Comparison of ENCODE assay signal across 11 cellular contexts in genomic region chr20:23147647-23147963, GRCh38.
DNase-seq lines count a peak whose midpoint lies in the region; ATAC-seq and TF ChIP-seq lines count a peak whose summit lies in the region.
"Had no signal": no experiment of that assay in that cellular context is flagged by ENCODE, and none has a peak within 500 bp of the region (broad histone marks: within the 10 kb centered on the region; RNA-seq: fewer than 3 reads in every experiment).

No MANE protein-coding gene starts in this region.

- H3K4me1 ChIP-seq in right atrium auricular region (peaks cover 0 to 73% of the 10 kb centered on the region in 2 donors), aorta (ENCODE audit: control insufficient read depth in 1 of 2, insufficient read depth in 2 of 2, low read length in 2 of 2) (peaks cover 0 to 4% of the 10 kb centered on the region in 2 donors)

- H3K36me3 ChIP-seq in right atrium auricular region (no peaks in the 10 kb centered on the region), aorta (ENCODE audit: control insufficient read depth in 1 of 2, insufficient read depth in 2 of 2, low read length in 1 of 2) (no peaks in the 10 kb centered on the region)
- H3K36me3 ChIP-seq: BLaER1, Peyer's patch had no signal

- H3K9me3 Mint-ChIP-seq in brain (peaks cover 0 to 2% (median 0%) of the 10 kb centered on the region in 5 experiments), nephron progenitor cell (peaks cover 17% of the 10 kb centered on the region)

- H3K4me3 Mint-ChIP-seq in brain (no peak overlapping the region), nephron progenitor cell (no peak overlapping the region)
- H3K4me3 Mint-ChIP-seq: GM23338 had no signal

- H3K4me1 Mint-ChIP-seq in brain, result peaks cover 46% of the 10 kb centered on the region
- peaks cover 29% of the 10 kb centered on the region for H3K4me1 Mint-ChIP-seq in nephron progenitor cell

- H3K27ac ChIP-seq in right atrium auricular region (peak overlapping the region; percentile 74 to 86), aorta (ENCODE audit: low read depth in 1 of 2, low read length in 2 of 2) (peak overlapping the region; percentile 79 to 87)
- H3K27ac ChIP-seq: BLaER1 had no signal

- H3K4me3 ChIP-seq in right atrium auricular region (no peak overlapping the region), aorta (ENCODE audit: low read length in 2 of 2) (no peak overlapping the region)
- H3K4me3 ChIP-seq: BLaER1, GM23338, Peyer's patch had no signal

- DNase-seq in right atrium auricular region (ENCODE audit: low spot score) (no peak), left cardiac atrium (no peak), nephron progenitor cell (no peak), aorta (no peak), GM10266 (ENCODE audit: extremely low spot score) (no peak), GM20000 (ENCODE audit: low spot score) (no peak), NCI-H2081 (lab: John Stamatoyannopoulos, UW) (no peak)

- intact Hi-C loops in left cardiac atrium (cut with DNase I), result no loop called here
- intact Hi-C loops in aorta (cut with DNase I), result loop anchor here (2.0 to 5.0 kb wide), 3 partner anchors 85 to 110 kb away; no protein-coding TSS in a partner anchor

- H3K27me3 Mint-ChIP-seq in brain (peaks cover 5% of the 10 kb centered on the region), nephron progenitor cell (ENCODE audit: low read depth, poor library complexity) (peaks cover 11% of the 10 kb centered on the region)

- H3K9me3 ChIP-seq in right atrium auricular region, result no peaks in the 10 kb centered on the region
- no peaks in the 10 kb centered on the region for H3K9me3 ChIP-seq in aorta (ENCODE audit: control insufficient read depth, low read length)
- H3K9me3 ChIP-seq: BLaER1, Peyer's patch had no signal

- TF ChIP-seq CTCF in right atrium auricular region (IDR thresholded peaks at IDR 0.05) (no peak), brain (conservative IDR thresholded peaks at IDR 0.05) (no peak), nephron progenitor cell (IDR thresholded peaks at IDR 0.05) (no peak), GM10266 (IDR thresholded peaks at IDR 0.05; ENCODE audit: control insufficient read depth, insufficient read depth, low read depth, missing control alignments) (no peak), GM20000 (IDR thresholded peaks at IDR 0.05; ENCODE audit: extremely low read depth, missing control alignments) (no peak)

- H3K27me3 ChIP-seq in right atrium auricular region, result no peaks in the 10 kb centered on the region
- no peaks in the 10 kb centered on the region for H3K27me3 ChIP-seq in aorta (ENCODE audit: control insufficient read depth in 1 of 2, insufficient read depth in 2 of 2, low read length in 1 of 2)
- H3K27me3 ChIP-seq: BLaER1, Peyer's patch had no signal

- H3K36me3 Mint-ChIP-seq in brain (no peaks in the 10 kb centered on the region), nephron progenitor cell (ENCODE audit: low read depth) (no peaks in the 10 kb centered on the region)

- WGBS in aorta, 2 donors, result 39 to 46% methylated on average over 4 of the region's 4 CpGs

- no peak for ATAC-seq in left cardiac atrium
- no peak for ATAC-seq in aorta (ENCODE audit: low FRiP score)
- ATAC-seq: GM23338 had no signal

- H3K27ac Mint-ChIP-seq in brain (peak overlapping the region in 3 of 5 experiments; percentile 52 to 85 (median 61)), nephron progenitor cell (peak overlapping the region; percentile 16)
- H3K27ac Mint-ChIP-seq: GM23338 had no signal

Comparison
In these comparisons a context has a peak if more than half of its experiments do, and no peak if none do; other contexts are left out.
1. intact Hi-C loops: an anchor here in aorta (2.0 to 5.0 kb wide); none called in left cardiac atrium.